In genomic region chr11:18056561-18057181, GRCh38 we compare ENCODE assay signal across 20 cellular contexts. TPM values are rescaled to one million over a fixed set of nuclear protein-coding genes. Genes with fewer than 3 reads are reported as not detected.
A peak's percentile ranks its signal among the peaks of the same experiment; 100 is the strongest.
DNase-seq lines count a peak whose midpoint lies in the region; ATAC-seq, FAIRE-seq and TF ChIP-seq lines count a peak whose summit lies in the region.
"Had no signal": no experiment of that assay in that cellular context is flagged by ENCODE, and none has a peak within 500 bp of the region (broad histone marks: within the 10 kb centered on the region; RNA-seq: fewer than 3 reads in every experiment).

No MANE protein-coding gene starts in this region.

- H3K4me1 ChIP-seq in HepG2 (ENCODE audit: insufficient read depth, low read length) (peaks cover 10% of the 10 kb centered on the region), right lobe of liver (peaks cover 0 to 6% (median 2%) of the 10 kb centered on the region in 4 donors)
- H3K4me1 ChIP-seq: SJCRH30 had no signal

- no TSS peak for BruUV-seq in HepG2 (replicated peaks; lab: Mats Ljungman, UMichigan)

- in situ Hi-C loops in HepG2 (cut with HindIII; ENCODE audit: extremely low pct_ligation_motif_present, low pct_unique_long_range_greater_than_20kb): no loop called here

- POLR2A ChIA-PET in HepG2 (lab: Yijun Ruan, JAX): interaction anchor here (0.6 kb wide), 1 partner anchor 44 kb away, joined by 4 read pairs; the partner anchor contains the start of gene SERGEF

- no peaks in the 10 kb centered on the region for H3K79me2 ChIP-seq in HepG2 (ENCODE audit: insufficient read depth, low read length)

- TF ChIP-seq POLR2A in HepG2 (IDR thresholded peaks at IDR 0.05; ENCODE audit: insufficient read depth in 1 of 2, low read depth in 2 of 2, low read length in 2 of 2): no peak
- TF ChIP-seq POLR2A in right lobe of liver (IDR thresholded peaks at IDR 0.05): no peak

- FAIRE-seq in HepG2 (lab: Jason Lieb, UNC): no peak

- H3K27ac ChIP-seq in HepG2 (ENCODE audit: extremely low read length, insufficient read depth, low read length) (no peak overlapping the region), right lobe of liver (no peak overlapping the region)
- H3K27ac ChIP-seq: RWPE1, SJCRH30 had no signal

- TF ChIP-seq CTCF in HepG2 (CRISPR knock-in tag; IDR thresholded peaks at IDR 0.05) (no peak), right lobe of liver (IDR thresholded peaks at IDR 0.05) (no peak)

- TF ChIP-seq RAD21 in HepG2 (CRISPR knock-in tag; IDR thresholded peaks at IDR 0.05): no peak

- peak overlapping the region; percentile 21; the same call in 1 of the 2 replicates for H3K4me2 ChIP-seq in HepG2 (ENCODE audit: low read depth, low read length)

- CTCF ChIA-PET in HepG2 (lab: Yijun Ruan, JAX; ENCODE audit: low intra/inter-chr PET ratio, low total read pairs): no interaction called here

- TF ChIP-seq EP300 in HepG2 (IDR thresholded peaks at IDR 0.05; ENCODE audit: low read depth in 2 of 2, low read length in 2 of 2): no peak
- TF ChIP-seq EP300 in HepG2 (CRISPR knock-in tag; IDR thresholded peaks at IDR 0.05; ENCODE audit: borderline replicate concordance): no peak

- 72% methylated on average over 1 of the region's 1 CpG for WGBS in HepG2 (ENCODE audit: low lambda C conversion rate)
- 30% methylated on average over 1 of the region's 1 CpG for WGBS in right lobe of liver (ENCODE audit: insufficient coverage, low coverage, low lambda C conversion rate, missing lambda C conversion rate)

- H3K36me3 ChIP-seq in HepG2 (replicated peaks in 1 of 2; ENCODE audit: control insufficient read depth in 1 of 2, insufficient read depth in 2 of 2, low read length in 2 of 2): no peaks in the 10 kb centered on the region
- H3K36me3 ChIP-seq in right lobe of liver: no peaks in the 10 kb centered on the region
- H3K36me3 ChIP-seq: MG63, SJCRH30 had no signal

- no peak overlapping the region for H2AFZ ChIP-seq in HepG2 (ENCODE audit: low read length)

- DNase-seq in HepG2 (ENCODE audit: low spot score): peak; percentile 71
- no peak for DNase-seq in right lobe of liver
- peak; percentile 12 for DNase-seq in HuH-7 (ENCODE audit: low spot score)
- DNase-seq in SW480 (ENCODE audit: low spot score): peak; percentile 74
- no peak for DNase-seq in HK-2 (ENCODE audit: unreplicated experiment)
- no peak for DNase-seq in head of caudate nucleus
- DNase-seq in NCI-H446 treated with DMSO at 0.1 percent for 48 hours (lab: John Stamatoyannopoulos, UW): no peak
- DNase-seq: Caco-2; CD4-positive, CD25-positive, alpha-beta regulatory T cell; DMS79 treated with DMSO at 0.1 percent for 48 hours; MG63; NCI-H1092 treated with DMSO at 0.1 percent for 48 hours; NCI-H187; NCI-H2171; NCI-H446; PC-3; SJCRH30; T-helper 2 cell had no signal

- ATAC-seq in HepG2 (peak; percentile 80), right lobe of liver (no peak)
- ATAC-seq: PC-3 had no signal

- intact Hi-C loops in HepG2 (cut with micrococcal nuclease; ENCODE audit: unreplicated experiment): no loop called here
- intact Hi-C loops in right lobe of liver (cut with DNase I): no loop called here
- intact Hi-C loops in head of caudate nucleus (cut with DNase I): no loop called here

- H3K9me3 ChIP-seq in HepG2 (ENCODE audit: low read length) (no peaks in the 10 kb centered on the region), right lobe of liver (no peaks in the 10 kb centered on the region)
- H3K9me3 ChIP-seq: Caco-2, MG63, SJCRH30 had no signal

- H3K27me3 ChIP-seq in HepG2 (ENCODE audit: control insufficient read depth in 1 of 2, insufficient read depth in 2 of 2, low read length in 2 of 2) (no peaks in the 10 kb centered on the region), right lobe of liver (no peaks in the 10 kb centered on the region)
- H3K27me3 ChIP-seq: MG63, SJCRH30 had no signal

- no peak overlapping the region for H3K9ac ChIP-seq in HepG2 (ENCODE audit: insufficient read depth, low read depth, low read length)

- H3K4me3 ChIP-seq in HepG2 (replicated peaks in 1 of 3; ENCODE audit: insufficient read depth in 1 of 3, low read depth in 2 of 3, low read length in 3 of 3): no peak overlapping the region
- no peak overlapping the region for H3K4me3 ChIP-seq in right lobe of liver
- H3K4me3 ChIP-seq: MG63, SJCRH30 had no signal

- H4K20me1 ChIP-seq in HepG2 (ENCODE audit: insufficient read depth, low read length): no peaks in the 10 kb centered on the region

RNA-seq across cellular contexts. Expression of gene TPH1, which starts 10.6 kb away (rescaled TPM):
- total RNA-seq in HepG2 (2016; rRNA removed; fragmentation: Illumina TruSeq; extraction: Trizol) (0.22 and 0.53 TPM in 2 replicates), right lobe of liver (under 1 TPM in 5 of 6 experiments, not detected in 1; 0.07 to 0.25 (median 0.12) TPM)
- not detected in 2 replicates for total RNA-seq in HepG2 (2016; cell fraction: cytosol; rRNA removed; fragmentation: Illumina TruSeq; extraction: Trizol; ENCODE audit: low read depth)
- total RNA-seq in HepG2 (2016; cell fraction: insoluble cytoplasmic fraction; rRNA removed; fragmentation: Illumina TruSeq; extraction: Trizol): 0.25 and 0.45 TPM in 2 replicates
- total RNA-seq in HepG2 (2016; cell fraction: membrane; rRNA removed; fragmentation: Illumina TruSeq; extraction: Trizol): 0.10 and 0.22 TPM in 2 replicates
- 1.6 and 2.1 TPM in 2 replicates for total RNA-seq in HepG2 (2016; cell fraction: nucleus; rRNA removed; fragmentation: Illumina TruSeq; extraction: Trizol)
- polyA plus RNA-seq in HepG2 (2011; rRNA removed): 0.22 and 0.26 TPM in 2 replicates
- polyA plus RNA-seq in HepG2 (2011; cell fraction: cytosol; rRNA removed): 0.03 and 0.06 TPM in 2 replicates
- polyA plus RNA-seq in HepG2 (2011; cell fraction: nucleus; rRNA removed): 0.63 and 0.69 TPM in 2 replicates
- 0.15 and 0.25 TPM in 2 replicates for polyA plus RNA-seq in HepG2 (2012)
- 0.02 TPM in 1 of 2 replicates, not detected in the other for polyA plus RNA-seq in HepG2 (2016; cell fraction: cytosol; fragmentation: Illumina TruSeq; extraction: Trizol; ENCODE audit: low read depth)
- polyA plus RNA-seq in HepG2 (2016; cell fraction: insoluble cytoplasmic fraction; fragmentation: Illumina TruSeq; extraction: Trizol; ENCODE audit: low read depth): 0.19 and 0.21 TPM in 2 replicates
- 0.03 and 0.06 TPM in 2 replicates for polyA plus RNA-seq in HepG2 (2016; cell fraction: membrane; fragmentation: Illumina TruSeq; extraction: Trizol; ENCODE audit: low read depth)
- 4.5 and 7.4 TPM in 2 replicates for polyA plus RNA-seq in HepG2 (2016; cell fraction: nucleus; fragmentation: Illumina TruSeq; extraction: Trizol; ENCODE audit: insufficient read depth, low read depth)
- polyA minus RNA-seq in HepG2 (2011; rRNA and poly(A)+ RNA removed; ENCODE audit: low replicate concordance): 0.04 TPM in 1 of 2 replicates, not detected in the other
- polyA minus RNA-seq in HepG2 (2011; cell fraction: cytosol; rRNA and poly(A)+ RNA removed): not detected in 2 replicates
- polyA minus RNA-seq in HepG2 (2011; cell fraction: nucleus; rRNA and poly(A)+ RNA removed): 0.50 and 0.77 TPM in 2 replicates
- total RNA-seq: G401 had no signal

RNA-seq across cellular contexts. Expression of gene SERGEF, which starts 43.8 kb away (rescaled TPM):
- total RNA-seq in HepG2 (2016; rRNA removed; fragmentation: Illumina TruSeq; extraction: Trizol): 114 and 117 TPM in 2 replicates
- 439 and 477 TPM in 2 replicates for total RNA-seq in HepG2 (2016; cell fraction: cytosol; rRNA removed; fragmentation: Illumina TruSeq; extraction: Trizol; ENCODE audit: low read depth)
- 109 and 122 TPM in 2 replicates for total RNA-seq in HepG2 (2016; cell fraction: insoluble cytoplasmic fraction; rRNA removed; fragmentation: Illumina TruSeq; extraction: Trizol)
- 317 and 361 TPM in 2 replicates for total RNA-seq in HepG2 (2016; cell fraction: membrane; rRNA removed; fragmentation: Illumina TruSeq; extraction: Trizol)
- 64.9 and 76.4 TPM in 2 replicates for total RNA-seq in HepG2 (2016; cell fraction: nucleus; rRNA removed; fragmentation: Illumina TruSeq; extraction: Trizol)
- 54.5 and 62.6 TPM in 2 replicates for polyA plus RNA-seq in HepG2 (2011; rRNA removed)
- polyA plus RNA-seq in HepG2 (2011; cell fraction: cytosol; rRNA removed): 59.1 and 61.0 TPM in 2 replicates
- 56.3 and 60.9 TPM in 2 replicates for polyA plus RNA-seq in HepG2 (2011; cell fraction: nucleus; rRNA removed)
- polyA plus RNA-seq in HepG2 (2012): 73.3 and 103 TPM in 2 replicates
- polyA plus RNA-seq in HepG2 (2016; cell fraction: cytosol; fragmentation: Illumina TruSeq; extraction: Trizol; ENCODE audit: low read depth): 141 and 153 TPM in 2 replicates
- polyA plus RNA-seq in HepG2 (2016; cell fraction: insoluble cytoplasmic fraction; fragmentation: Illumina TruSeq; extraction: Trizol; ENCODE audit: low read depth): 81.0 and 82.1 TPM in 2 replicates
- polyA plus RNA-seq in HepG2 (2016; cell fraction: membrane; fragmentation: Illumina TruSeq; extraction: Trizol; ENCODE audit: low read depth): 156 and 162 TPM in 2 replicates
- 63.3 and 66.3 TPM in 2 replicates for polyA plus RNA-seq in HepG2 (2016; cell fraction: nucleus; fragmentation: Illumina TruSeq; extraction: Trizol; ENCODE audit: insufficient read depth, low read depth)
- polyA minus RNA-seq in HepG2 (2011; rRNA and poly(A)+ RNA removed; ENCODE audit: low replicate concordance): 28.1 and 97.6 TPM in 2 replicates
- polyA minus RNA-seq in HepG2 (2011; cell fraction: cytosol; rRNA and poly(A)+ RNA removed): 39.2 and 52.7 TPM in 2 replicates
- 105 and 132 TPM in 2 replicates for polyA minus RNA-seq in HepG2 (2011; cell fraction: nucleus; rRNA and poly(A)+ RNA removed)
- 10 to 100 TPM in 4 of 6 experiments, 1 to 10 TPM in 2; 8.4 to 19.5 (median 15.8) TPM for total RNA-seq in right lobe of liver

RNA-seq across cellular contexts. Expression of gene SAAL1, which starts 49.2 kb away (rescaled TPM):
- total RNA-seq in HepG2 (2016; rRNA removed; fragmentation: Illumina TruSeq; extraction: Trizol): 45.7 and 46.0 TPM in 2 replicates
- total RNA-seq in HepG2 (2016; cell fraction: cytosol; rRNA removed; fragmentation: Illumina TruSeq; extraction: Trizol; ENCODE audit: low read depth): 17.6 and 22.5 TPM in 2 replicates
- 43.0 and 53.0 TPM in 2 replicates for total RNA-seq in HepG2 (2016; cell fraction: insoluble cytoplasmic fraction; rRNA removed; fragmentation: Illumina TruSeq; extraction: Trizol)
- total RNA-seq in HepG2 (2016; cell fraction: membrane; rRNA removed; fragmentation: Illumina TruSeq; extraction: Trizol): 19.9 and 22.6 TPM in 2 replicates
- total RNA-seq in HepG2 (2016; cell fraction: nucleus; rRNA removed; fragmentation: Illumina TruSeq; extraction: Trizol): 40.8 and 46.9 TPM in 2 replicates
- polyA plus RNA-seq in HepG2 (2011; rRNA removed): 12.3 and 16.5 TPM in 2 replicates
- 9.0 and 11.1 TPM in 2 replicates for polyA plus RNA-seq in HepG2 (2011; cell fraction: cytosol; rRNA removed)
- 7.9 and 8.7 TPM in 2 replicates for polyA plus RNA-seq in HepG2 (2011; cell fraction: nucleus; rRNA removed)
- 14.6 and 19.3 TPM in 2 replicates for polyA plus RNA-seq in HepG2 (2012)
- polyA plus RNA-seq in HepG2 (2016; cell fraction: cytosol; fragmentation: Illumina TruSeq; extraction: Trizol; ENCODE audit: low read depth): 10.6 and 11.2 TPM in 2 replicates
- 44.8 and 47.0 TPM in 2 replicates for polyA plus RNA-seq in HepG2 (2016; cell fraction: insoluble cytoplasmic fraction; fragmentation: Illumina TruSeq; extraction: Trizol; ENCODE audit: low read depth)
- polyA plus RNA-seq in HepG2 (2016; cell fraction: membrane; fragmentation: Illumina TruSeq; extraction: Trizol; ENCODE audit: low read depth): 14.9 and 17.6 TPM in 2 replicates
- polyA plus RNA-seq in HepG2 (2016; cell fraction: nucleus; fragmentation: Illumina TruSeq; extraction: Trizol; ENCODE audit: insufficient read depth, low read depth): 45.2 and 47.7 TPM in 2 replicates
- polyA minus RNA-seq in HepG2 (2011; rRNA and poly(A)+ RNA removed; ENCODE audit: low replicate concordance): 10.6 and 12.8 TPM in 2 replicates
- polyA minus RNA-seq in HepG2 (2011; cell fraction: cytosol; rRNA and poly(A)+ RNA removed): 6.8 and 7.7 TPM in 2 replicates
- polyA minus RNA-seq in HepG2 (2011; cell fraction: nucleus; rRNA and poly(A)+ RNA removed): 28.5 and 31.5 TPM in 2 replicates
- 1 to 10 TPM; 4.2 to 6.8 (median 5.6) TPM for total RNA-seq in right lobe of liver

Comparison
In these comparisons a context has a peak if more than half of its experiments do, and no peak if none do; other contexts are left out.
1. DNase-seq: peak in HepG2 (single experiment), HuH-7 (single experiment) and SW480 (single experiment); none in right lobe of liver (0 of 3), HK-2 (single experiment), head of caudate nucleus (0 of 42) and NCI-H446 treated with DMSO at 0.1 percent for 48 hours (single experiment).